Comparison of ENCODE assay signal across 33 cellular contexts in the genomic region with DNA sequence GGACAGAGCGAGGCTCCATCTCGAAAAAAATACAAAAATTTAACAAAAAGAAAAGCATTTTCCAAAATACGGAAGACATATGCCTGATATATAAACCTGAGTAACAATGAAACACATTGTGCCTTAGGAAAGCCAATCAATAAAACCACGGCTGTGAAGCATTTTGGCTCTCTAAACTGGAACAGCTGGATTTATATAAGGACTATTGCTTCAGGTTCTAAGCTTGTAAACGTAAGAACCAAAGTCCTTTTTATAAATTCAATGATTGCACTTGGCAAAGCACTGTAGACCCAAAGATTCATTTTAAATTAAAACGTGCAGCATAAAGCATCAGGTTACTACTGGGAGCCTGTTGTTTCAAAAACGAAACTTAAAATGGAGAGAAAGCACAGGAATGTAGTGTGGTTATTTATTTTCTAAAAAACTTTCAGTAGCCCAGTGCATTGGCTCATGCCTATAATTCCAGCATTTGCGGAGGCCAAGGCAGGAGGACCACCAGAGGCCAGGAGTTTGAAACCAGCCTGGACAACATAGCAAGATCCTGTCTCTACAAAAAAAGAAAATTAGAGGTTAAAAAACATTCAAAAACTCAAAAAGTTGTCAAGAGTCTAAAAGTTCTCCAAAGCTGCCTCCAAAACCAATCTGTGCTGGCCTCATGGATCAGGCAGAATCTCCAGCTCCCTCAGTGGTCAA.
"Had no signal": no experiment of that assay in that cellular context is flagged by ENCODE, and none has a peak within 500 bp of the region (broad histone marks: within the 10 kb centered on the region; RNA-seq: fewer than 3 reads in every experiment).

No MANE protein-coding gene starts in this region.

- H3K9me3 Mint-ChIP-seq: activated naive CD4-positive, alpha-beta T cell treated with anti-CD3 and anti-CD28 coated beads for 36 hours; activated naive CD8-positive, alpha-beta T cell treated with anti-CD3 and anti-CD28 coated beads for 36 hours; effector memory CD8-positive, alpha-beta T cell; immature natural killer cell; naive B cell; nephron progenitor cell; stimulated activated memory B cell treated with anti-CD40 and anti-IgM and Interleukin-4, amounts not matched to agents 10 μg/mL and 1 μg/mL and 100 μg/mL, for 72 hours had no signal

- H3K4me3 ChIP-seq: ascending aorta, coronary artery, heart left ventricle, left lung, ovary, prostate gland, sigmoid colon, smooth muscle cell, stomach, thyroid gland had no signal

- ATAC-seq: activated CD4-positive, CD25-positive, alpha-beta regulatory T cell treated with anti-CD3 and anti-CD28 coated beads, Interleukin-2, amount 50 U/mL, for 24 hours; effector memory CD8-positive, alpha-beta T cell; foreskin keratinocyte; heart left ventricle; left lung; stimulated activated memory B cell treated with anti-CD40 and anti-IgM and Interleukin-4, amounts not matched to agents 10 μg/mL and 1 μg/mL and 100 μg/mL, for 72 hours had no signal

- H3K27ac Mint-ChIP-seq: activated naive CD4-positive, alpha-beta T cell treated with anti-CD3 and anti-CD28 coated beads for 36 hours; activated naive CD8-positive, alpha-beta T cell treated with anti-CD3 and anti-CD28 coated beads for 36 hours; immature natural killer cell; nephron progenitor cell; stimulated activated memory B cell treated with anti-CD40 and anti-IgM and Interleukin-4, amounts not matched to agents 10 μg/mL and 1 μg/mL and 100 μg/mL, for 72 hours had no signal

- H3K36me3 ChIP-seq: ascending aorta, brain microvascular endothelial cell, heart left ventricle, left lung, neutrophil, ovary, prostate gland, sigmoid colon, thyroid gland, WERI-Rb-1 had no signal

- H3K9me3 ChIP-seq: ascending aorta, heart left ventricle, left lung, neutrophil, ovary, prostate gland, sigmoid colon, stomach, thyroid gland had no signal

- H3K27me3 ChIP-seq: ascending aorta, brain microvascular endothelial cell, foreskin keratinocyte, heart left ventricle, left lung, neutrophil, ovary, sigmoid colon, stomach, thyroid gland had no signal

- DNase-seq: activated CD4-positive, alpha-beta T cell treated with anti-CD3 and anti-CD28 coated beads for 48 hours; activated CD4-positive, alpha-beta T cell treated with anti-CD3 and anti-CD28 coated beads, Interleukin-2, amount 50 U/mL, for 48 hours; activated CD8-positive, alpha-beta memory T cell treated with anti-CD3 and anti-CD28 coated beads for 24 hours; activated effector memory CD4-positive, alpha-beta T cell treated with anti-CD3 and anti-CD28 coated beads, Interleukin-2, amount 50 U/mL, for 16 hours; activated naive CD4-positive, alpha-beta T cell treated with anti-CD3 and anti-CD28 coated beads for 36 hours; activated naive CD8-positive, alpha-beta T cell treated with anti-CD3 and anti-CD28 coated beads for 36 hours; brain microvascular endothelial cell; effector memory CD8-positive, alpha-beta T cell; foreskin keratinocyte; heart left ventricle; hypothalamus; immature natural killer cell; left lung; naive B cell; nephron progenitor cell; ovary; retina; sigmoid colon; stimulated activated CD4-positive, alpha-beta T cell treated with anti-CD3 and anti-CD28 coated beads, Interleukin-1b, Interleukin-23, amount 100 ng/mL, for 48 hours; stimulated activated CD4-positive, alpha-beta T cell treated with anti-CD3 and anti-CD28 coated beads, Interleukin-4, amount 100 ng/mL, for 4 hours; stimulated activated CD8-positive, alpha-beta memory T cell treated with anti-CD3 and anti-CD28 coated beads, Interleukin-4, amount 100 ng/mL, for 48 hours; stomach; T-helper 9 cell; thyroid gland; WERI-Rb-1 had no signal

- H3K4me1 Mint-ChIP-seq: activated naive CD8-positive, alpha-beta T cell treated with anti-CD3 and anti-CD28 coated beads for 36 hours; immature natural killer cell had no signal

- H3K4me3 Mint-ChIP-seq: activated naive CD4-positive, alpha-beta T cell treated with anti-CD3 and anti-CD28 coated beads for 36 hours; activated naive CD8-positive, alpha-beta T cell treated with anti-CD3 and anti-CD28 coated beads for 36 hours; effector memory CD8-positive, alpha-beta T cell; immature natural killer cell; nephron progenitor cell; stimulated activated memory B cell treated with anti-CD40 and anti-IgM and Interleukin-4, amounts not matched to agents 10 μg/mL and 1 μg/mL and 100 μg/mL, for 72 hours had no signal

- H3K27me3 Mint-ChIP-seq: activated naive CD8-positive, alpha-beta T cell treated with anti-CD3 and anti-CD28 coated beads for 36 hours; effector memory CD8-positive, alpha-beta T cell; naive B cell; stimulated activated memory B cell treated with anti-CD40 and anti-IgM and Interleukin-4, amounts not matched to agents 10 μg/mL and 1 μg/mL and 100 μg/mL, for 72 hours had no signal

- H3K27ac ChIP-seq: ascending aorta, brain microvascular endothelial cell, coronary artery, foreskin keratinocyte, heart left ventricle, left lung, neutrophil, ovary, prostate gland, sigmoid colon, stomach, thyroid gland, WERI-Rb-1 had no signal

- H3K4me1 ChIP-seq: ascending aorta, foreskin keratinocyte, heart left ventricle, prostate gland had no signal

- H3K4me2 ChIP-seq: smooth muscle cell had no signal

- FAIRE-seq: TTC549 had no signal
